ENCODE assay signal across 1 cellular context in genomic region chr15:70065006-70065722, GRCh38.
TF ChIP-seq lines count a peak whose summit lies in the region.

No MANE protein-coding gene starts in this region.

TF ChIP-seq in IMR-90, 13 proteins besides CTCF, POLR2A, EP300 and RAD21:
- TF ChIP-seq CEBPB (IDR thresholded peaks at IDR 0.05; ENCODE audit: low read depth, low read length) (no peak), ELK1 (IDR thresholded peaks at IDR 0.05; ENCODE audit: borderline replicate concordance, low read depth, low read length) (no peak), BHLHE40 (IDR thresholded peaks at IDR 0.05; ENCODE audit: low read depth, low read length) (no peak), MAFK (IDR thresholded peaks at IDR 0.05; ENCODE audit: low read depth, low read length) (no peak), USF2 (IDR thresholded peaks at IDR 0.05; ENCODE audit: low read depth, low read length) (no peak), RCOR1 (IDR thresholded peaks at IDR 0.05; ENCODE audit: insufficient replicate concordance, low read length) (no peak), CHD1 (IDR thresholded peaks at IDR 0.05; ENCODE audit: low read depth, low read length) (no peak), FOS (IDR thresholded peaks at IDR 0.05; ENCODE audit: low read depth, low read length) (no peak), RFX5 (IDR thresholded peaks at IDR 0.05; ENCODE audit: low read depth, low read length) (no peak), SMC3 (IDR thresholded peaks at IDR 0.05; ENCODE audit: low read depth, low read length) (no peak), NFE2L2 (IDR thresholded peaks at IDR 0.05; ENCODE audit: low read depth, low read length) (no peak), MAZ (IDR thresholded peaks at IDR 0.05; ENCODE audit: borderline replicate concordance, low read depth, low read length) (no peak), MXI1 (IDR thresholded peaks at IDR 0.05; ENCODE audit: borderline replicate concordance, low read depth, low read length) (no peak)
TF ChIP-seq in IMR-90: peak in this region for 0.
